ENCODE assay signal across 22 cellular contexts in the genomic region with DNA sequence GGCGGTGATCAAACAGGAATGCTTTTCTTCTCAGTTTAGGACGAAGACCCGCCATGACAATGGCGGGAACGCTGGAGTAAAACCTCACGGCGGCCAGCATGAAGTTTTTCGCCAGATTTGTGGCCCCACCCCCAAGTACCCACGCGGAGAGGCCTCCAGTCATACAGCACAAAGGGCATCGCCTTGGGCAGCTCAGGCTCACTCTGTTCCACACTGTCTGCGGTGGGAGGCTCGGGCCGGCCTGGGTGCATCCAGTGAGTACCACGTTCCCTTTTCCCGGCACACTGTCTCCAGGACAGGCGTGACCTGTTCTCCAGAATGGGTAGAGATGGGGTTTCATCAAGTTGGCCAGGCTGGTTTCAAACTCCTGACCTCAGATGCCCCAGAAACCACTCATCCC.
"Had no signal": no experiment of that assay in that cellular context is flagged by ENCODE, and none has a peak within 500 bp of the region (broad histone marks: within the 10 kb centered on the region; RNA-seq: fewer than 3 reads in every experiment).

No MANE protein-coding gene starts in this region.

- H3K36me3 ChIP-seq: SJCRH30 had no signal

- FAIRE-seq: HepG2 had no signal

- H3K4me1 ChIP-seq: SJCRH30 had no signal

- H3K27me3 ChIP-seq: SJCRH30 had no signal

- DNase-seq: KBM-7, MV-4-11, NCI-H1048, NCI-H1105 treated with DMSO at 0.1 percent for 48 hours, NCI-H1417 treated with DMSO at 0.1 percent for 48 hours, NCI-H187, NCI-H2029, NCI-H2081 treated with DMSO at 0.1 percent for 48 hours, NCI-H2171, NCI-H226, NCI-H446, NCI-H510A, NCI-H524 treated with DMSO at 0.1 percent for 48 hours, NCI-H69, NCI-H774, PC-3, SHP77 treated with DMSO at 0.1 percent for 48 hours, SJCRH30 had no signal

- ATAC-seq: HepG2, Panc1, PC-3, Right ventricle myocardium inferior, SK-N-SH treated with all-trans-retinoic acid at 6 μM for 48 hours had no signal

- H3K4me3 ChIP-seq: SJCRH30 had no signal

- H3K9me3 ChIP-seq: SJCRH30 had no signal

- H3K27ac ChIP-seq: SJCRH30 had no signal
